19 cellular contexts compared by ENCODE assay signal in the genomic region with DNA sequence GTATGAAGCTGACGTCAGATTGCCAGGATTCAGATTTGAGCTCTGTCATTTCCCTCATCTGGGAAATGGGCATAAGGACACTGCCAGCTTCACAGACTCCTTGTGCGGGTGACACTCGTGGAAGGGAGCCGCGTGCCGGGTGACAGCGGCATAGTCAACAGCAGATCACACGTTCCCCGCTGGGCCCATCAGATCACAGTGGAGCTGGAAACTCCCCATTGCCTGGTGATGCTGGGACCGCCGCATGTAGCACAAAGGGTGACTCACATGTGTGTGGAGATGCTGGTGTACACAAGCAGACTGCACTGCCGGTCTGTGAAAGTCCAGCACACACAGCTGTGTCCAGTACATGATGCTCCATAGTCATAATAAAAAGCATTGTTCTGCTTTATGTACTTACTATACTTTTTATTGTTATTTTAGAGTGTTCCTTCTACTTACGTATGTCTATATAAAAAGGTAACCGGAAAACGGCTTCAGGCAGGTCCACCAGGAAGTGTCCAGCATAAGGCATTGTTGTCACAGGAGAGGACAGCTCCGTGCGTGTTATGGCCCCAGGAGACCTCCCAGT. TPM values are rescaled to one million over a fixed set of nuclear protein-coding genes. Genes with fewer than 3 reads are reported as not detected.
DNase-seq lines count a peak whose midpoint lies in the region; TF ChIP-seq lines count a peak whose summit lies in the region.
"Had no signal": no experiment of that assay in that cellular context is flagged by ENCODE, and none has a peak within 500 bp of the region (broad histone marks: within the 10 kb centered on the region; RNA-seq: fewer than 3 reads in every experiment).

No MANE protein-coding gene starts in this region.

- no peak overlapping the region for H3K4me3 Mint-ChIP-seq in activated CD4-positive, alpha-beta T cell treated with anti-CD3 and anti-CD28 coated beads, Interleukin-2, amount 10 ng/mL, durations not matched to agents 24 days and 14 days
- H3K4me3 Mint-ChIP-seq in activated CD4-positive, alpha-beta T cell treated with anti-CD3 and anti-CD28 coated beads, Interleukin-2, amount 10 ng/mL, durations not matched to agents 7 days and 5 days: no peak overlapping the region
- H3K4me3 Mint-ChIP-seq: H9, IgD-negative memory B cell had no signal

- no peak overlapping the region for H3K27ac Mint-ChIP-seq in activated CD4-positive, alpha-beta T cell treated with anti-CD3 and anti-CD28 coated beads, Interleukin-2, amount 10 ng/mL, durations not matched to agents 24 days and 14 days
- H3K27ac Mint-ChIP-seq in activated CD4-positive, alpha-beta T cell treated with anti-CD3 and anti-CD28 coated beads, Interleukin-2, amount 10 ng/mL, durations not matched to agents 7 days and 5 days: no peak overlapping the region
- H3K27ac Mint-ChIP-seq: H9, IgD-negative memory B cell had no signal

- H3K27me3 ChIP-seq in stomach: peaks cover 0 to 49% (median 8%) of the 10 kb centered on the region in 3 donors
- H3K27me3 ChIP-seq: BLaER1 treated with 17β-estradiol and CSF1 and Interleukin-3, amounts not matched to agents 10 nM and 100 nM; Peyer's patch had no signal

- CTCF ChIA-PET in activated CD4-positive, alpha-beta T cell treated with anti-CD3 and anti-CD28 coated beads, Interleukin-2, amount 10 ng/mL, durations not matched to agents 7 days and 5 days (lab: Charles Lee): no interaction called here

- no peaks in the 10 kb centered on the region for H3K4me1 Mint-ChIP-seq in activated CD4-positive, alpha-beta T cell treated with anti-CD3 and anti-CD28 coated beads, Interleukin-2, amount 10 ng/mL, durations not matched to agents 24 days and 14 days
- H3K4me1 Mint-ChIP-seq in activated CD4-positive, alpha-beta T cell treated with anti-CD3 and anti-CD28 coated beads, Interleukin-2, amount 10 ng/mL, durations not matched to agents 7 days and 5 days: no peaks in the 10 kb centered on the region
- H3K4me1 Mint-ChIP-seq: H9, IgD-negative memory B cell had no signal

- no peaks in the 10 kb centered on the region for H3K9me3 Mint-ChIP-seq in activated CD4-positive, alpha-beta T cell treated with anti-CD3 and anti-CD28 coated beads, Interleukin-2, amount 10 ng/mL, durations not matched to agents 24 days and 14 days
- no peaks in the 10 kb centered on the region for H3K9me3 Mint-ChIP-seq in activated CD4-positive, alpha-beta T cell treated with anti-CD3 and anti-CD28 coated beads, Interleukin-2, amount 10 ng/mL, durations not matched to agents 7 days and 5 days
- H3K9me3 Mint-ChIP-seq: H9, IgD-negative memory B cell had no signal

- H3K36me3 ChIP-seq in stomach: no peaks in the 10 kb centered on the region
- H3K36me3 ChIP-seq: BLaER1 treated with 17β-estradiol and CSF1 and Interleukin-3, amounts not matched to agents 10 nM and 100 nM; Peyer's patch had no signal

- H3K4me1 ChIP-seq in stomach: no peaks in the 10 kb centered on the region
- H3K4me1 ChIP-seq: A549; BLaER1 treated with 17β-estradiol and CSF1 and Interleukin-3, amounts not matched to agents 10 nM and 100 nM; Caco-2; Peyer's patch had no signal

- peak; percentile 43 for DNase-seq in activated CD4-positive, alpha-beta T cell treated with anti-CD3 and anti-CD28 coated beads, Interleukin-2, amount 10 ng/mL, durations not matched to agents 24 days and 14 days
- DNase-seq in activated CD4-positive, alpha-beta T cell treated with anti-CD3 and anti-CD28 coated beads, Interleukin-2, amount 10 ng/mL, durations not matched to agents 7 days and 5 days: no peak
- DNase-seq in HT1080 (ENCODE audit: low read depth): peak; percentile 12
- peak; percentile 15 for DNase-seq in central memory CD4-positive, alpha-beta T cell
- DNase-seq in stomach: peak; percentile 22
- no peak for DNase-seq in HUDEP-2 (lab: John Stamatoyannopoulos, UW; ENCODE audit: unreplicated experiment in 76 of 76)
- no peak for DNase-seq in mesenteric fat pad (ENCODE audit: low spot score)
- no peak for DNase-seq in DMS 273 (lab: John Stamatoyannopoulos, UW; ENCODE audit: unreplicated experiment)
- DNase-seq: Caco-2, H9, Kasumi-1, NCI-H1105 treated with DMSO at 0.1 percent for 48 hours, NCI-H2081, NCI-H510A, Peyer's patch had no signal

- intact Hi-C loops in activated CD4-positive, alpha-beta T cell treated with anti-CD3 and anti-CD28 coated beads, Interleukin-2, amount 10 ng/mL, durations not matched to agents 24 days and 14 days (cut with micrococcal nuclease): no loop called here
- intact Hi-C loops in stomach (cut with DNase I; ENCODE audit: low total_unique reads): no loop called here

- no peak overlapping the region for H3K27ac ChIP-seq in stomach
- H3K27ac ChIP-seq: A549; BLaER1 treated with 17β-estradiol and CSF1 and Interleukin-3, amounts not matched to agents 10 nM and 100 nM; Peyer's patch had no signal

- TF ChIP-seq CTCF in stomach (IDR thresholded peaks at IDR 0.05): no peak

- no peak overlapping the region for H3K4me3 ChIP-seq in stomach
- H3K4me3 ChIP-seq: A549; BLaER1 treated with 17β-estradiol and CSF1 and Interleukin-3, amounts not matched to agents 10 nM and 100 nM; Peyer's patch had no signal

- no peak for TF ChIP-seq POLR2A in stomach (IDR thresholded peaks at IDR 0.05)

- peaks cover 0 to 10% (median 0%) of the 10 kb centered on the region in 4 donors for H3K9me3 ChIP-seq in stomach
- H3K9me3 ChIP-seq: A549, Caco-2, Peyer's patch had no signal

- 83 to 85% (median 84%) methylated on average over 16 to 17 of the region's 17 CpGs for WGBS in stomach, 5 donors

- H3K27me3 Mint-ChIP-seq in activated CD4-positive, alpha-beta T cell treated with anti-CD3 and anti-CD28 coated beads, Interleukin-2, amount 10 ng/mL, durations not matched to agents 24 days and 14 days: peaks cover 7% of the 10 kb centered on the region
- peaks cover 8% of the 10 kb centered on the region for H3K27me3 Mint-ChIP-seq in activated CD4-positive, alpha-beta T cell treated with anti-CD3 and anti-CD28 coated beads, Interleukin-2, amount 10 ng/mL, durations not matched to agents 7 days and 5 days
- H3K27me3 Mint-ChIP-seq: IgD-negative memory B cell had no signal

- POLR2A ChIA-PET in activated CD4-positive, alpha-beta T cell treated with anti-CD3 and anti-CD28 coated beads, Interleukin-2, amount 10 ng/mL, durations not matched to agents 7 days and 5 days (lab: Charles Lee): no interaction called here

- H3K36me3 Mint-ChIP-seq in activated CD4-positive, alpha-beta T cell treated with anti-CD3 and anti-CD28 coated beads, Interleukin-2, amount 10 ng/mL, durations not matched to agents 24 days and 14 days (ENCODE audit: low read depth): no peaks in the 10 kb centered on the region
- H3K36me3 Mint-ChIP-seq in activated CD4-positive, alpha-beta T cell treated with anti-CD3 and anti-CD28 coated beads, Interleukin-2, amount 10 ng/mL, durations not matched to agents 7 days and 5 days (ENCODE audit: low read depth): no peaks in the 10 kb centered on the region
- H3K36me3 Mint-ChIP-seq: IgD-negative memory B cell had no signal

- TF ChIP-seq EP300 in stomach (IDR thresholded peaks at IDR 0.05): no peak

RNA-seq across cellular contexts. Expression of gene SALL3, which starts 31.8 kb away (rescaled TPM):
- not detected in 2 replicates for total RNA-seq in activated CD4-positive, alpha-beta T cell treated with anti-CD3 and anti-CD28 coated beads, Interleukin-2, amount 10 ng/mL, durations not matched to agents 24 days and 14 days
- not detected for total RNA-seq in activated CD4-positive, alpha-beta T cell treated with anti-CD3 and anti-CD28 coated beads, Interleukin-2, amount 10 ng/mL, durations not matched to agents 7 days and 5 days
- not detected in 2 replicates for total RNA-seq in HT1080 (2014; rRNA removed; shearing (Covaris generic))
- polyA plus RNA-seq in HT1080 (2015; cell fraction: cytosol; rRNA removed): 0.06 and 0.10 TPM in 2 replicates
- polyA plus RNA-seq in HT1080 (2015; cell fraction: nucleus; rRNA removed): 0.19 and 0.44 TPM in 2 replicates
- not detected for total RNA-seq in stomach
- polyA plus RNA-seq in stomach: not detected
- not detected for total RNA-seq in mesenteric fat pad
- total RNA-seq: Caco-2, G401, Peyer's patch had no signal
- polyA plus RNA-seq: A549, IgD-negative memory B cell had no signal

RNA-seq across cellular contexts. Expression of gene ATP9B, which starts 57.8 kb away (rescaled TPM):
- 23.8 and 30.3 TPM in 2 replicates for total RNA-seq in activated CD4-positive, alpha-beta T cell treated with anti-CD3 and anti-CD28 coated beads, Interleukin-2, amount 10 ng/mL, durations not matched to agents 24 days and 14 days
- 10 to 100 TPM; 29.8 to 30.5 TPM for total RNA-seq in activated CD4-positive, alpha-beta T cell treated with anti-CD3 and anti-CD28 coated beads, Interleukin-2, amount 10 ng/mL, durations not matched to agents 7 days and 5 days
- 9.9 and 16.4 TPM in 2 replicates for total RNA-seq in HT1080 (2014; rRNA removed; shearing (Covaris generic))
- polyA plus RNA-seq in HT1080 (2015; cell fraction: cytosol; rRNA removed): 6.0 and 6.4 TPM in 2 replicates
- 14.0 and 16.8 TPM in 2 replicates for polyA plus RNA-seq in HT1080 (2015; cell fraction: nucleus; rRNA removed)
- 100 to 1,000 TPM in 2 of 5 donors, 10 to 100 TPM in 3; 23.3 to 128 (median 76.0) TPM for total RNA-seq in stomach
- polyA plus RNA-seq in stomach: 10 to 100 TPM; 10.6 to 21.2 (median 13.4) TPM
- total RNA-seq in mesenteric fat pad: 28.3 TPM

Comparison
In these comparisons a context has a peak if more than half of its experiments do, and no peak if none do; other contexts are left out.
1. DNase-seq: peak in activated CD4-positive, alpha-beta T cell treated with anti-CD3 and anti-CD28 coated beads, Interleukin-2, amount 10 ng/mL, durations not matched to agents 24 days and 14 days (single experiment), HT1080 (single experiment), central memory CD4-positive, alpha-beta T cell (single experiment) and stomach (single experiment); none in activated CD4-positive, alpha-beta T cell treated with anti-CD3 and anti-CD28 coated beads, Interleukin-2, amount 10 ng/mL, durations not matched to agents 7 days and 5 days (single experiment), HUDEP-2 (0 of 76), mesenteric fat pad (single experiment) and DMS 273 (single experiment).